ENCODE assay signal across 8 cellular contexts in genomic region chr9:110065527-110065926, GRCh38.
DNase-seq lines count a peak whose midpoint lies in the region; ATAC-seq and TF ChIP-seq lines count a peak whose summit lies in the region.

No MANE protein-coding gene starts in this region.

- peaks cover 31% of the 10 kb centered on the region for H3K36me3 ChIP-seq in adipocyte (ENCODE audit: control insufficient read depth, insufficient read depth, low read length, severe bottlenecking)

- H3K4me3 ChIP-seq in AG10803 (ENCODE audit: low read length): no peak overlapping the region
- no peak overlapping the region for H3K4me3 ChIP-seq in adipocyte (ENCODE audit: low read length)

- H3K4me1 ChIP-seq in adipocyte (ENCODE audit: control insufficient read depth, insufficient read depth, low read length): peaks cover 53% of the 10 kb centered on the region

- DNase-seq in AG10803 (ENCODE audit: low read depth) (peak; percentile 63), adipocyte (ENCODE audit: low read depth) (peak; percentile 85), ureter (ENCODE audit: low spot score) (no peak), activated gamma-delta T cell treated with Interleukin-2 at 50 U/mL for 16 hours (no peak), NCI-H446 treated with DMSO at 0.1 percent for 48 hours (lab: John Stamatoyannopoulos, UW) (no peak)

- H3K9me3 ChIP-seq in adipocyte (ENCODE audit: control insufficient read depth, low read length): no peaks in the 10 kb centered on the region

- no peaks in the 10 kb centered on the region for H3K27me3 ChIP-seq in adipocyte (replicated peaks; ENCODE audit: control insufficient read depth, insufficient read depth, low read length)

- peak; percentile 87 for ATAC-seq in GM19395 (IDR thresholded peaks at IDR 0.05; ENCODE audit: unreplicated experiment)
- peak; percentile 59 for ATAC-seq in HG03280 (IDR thresholded peaks at IDR 0.05; ENCODE audit: unreplicated experiment)
- no peak for ATAC-seq in esophagus mucosa

- H3K9ac ChIP-seq in adipocyte (ENCODE audit: low read length): no peak overlapping the region

- TF ChIP-seq CTCF in AG10803 (conservative IDR thresholded peaks at IDR 0.05; ENCODE audit: low read length): no peak

Comparison
In these comparisons a context has a peak if more than half of its experiments do, and no peak if none do; other contexts are left out.
1. DNase-seq: peak in AG10803 (single experiment) and adipocyte (single experiment); none in ureter (single experiment), activated gamma-delta T cell treated with Interleukin-2 at 50 U/mL for 16 hours (single experiment) and NCI-H446 treated with DMSO at 0.1 percent for 48 hours (single experiment).